25 cellular contexts compared by ENCODE assay signal in the genomic region with DNA sequence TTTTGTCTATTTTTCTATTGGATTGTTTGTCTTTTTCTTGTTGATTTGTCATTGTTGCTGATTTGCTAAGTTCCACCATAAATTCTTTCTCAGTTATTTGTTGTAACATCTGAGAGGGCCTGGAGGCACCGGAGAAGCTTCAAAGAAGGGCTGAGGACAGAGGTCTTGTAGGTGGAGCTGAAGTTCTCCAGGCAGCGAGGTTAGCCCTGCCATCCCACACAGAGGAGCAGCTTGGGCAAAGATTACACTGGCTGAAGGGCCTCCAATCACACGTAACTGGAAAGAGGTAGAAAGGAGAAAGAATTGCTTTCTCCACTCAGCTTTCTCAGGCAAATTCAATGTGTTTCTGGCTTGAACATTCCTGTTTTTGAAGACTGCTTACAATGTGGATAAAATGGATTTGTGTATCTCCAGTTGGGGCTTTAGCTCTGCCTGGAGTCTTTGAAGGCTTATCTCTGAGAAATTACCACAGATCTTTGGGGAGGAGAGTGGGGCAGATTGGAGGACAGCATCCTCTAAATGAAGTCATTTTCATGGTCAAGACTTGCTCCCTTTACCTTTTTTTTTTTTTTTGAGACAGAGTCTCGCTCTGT. TPM values are rescaled to one million over a fixed set of nuclear protein-coding genes. Genes with fewer than 3 reads are reported as not detected.
DNase-seq lines count a peak whose midpoint lies in the region; ATAC-seq, FAIRE-seq and TF ChIP-seq lines count a peak whose summit lies in the region.
"Had no signal": no experiment of that assay in that cellular context is flagged by ENCODE, and none has a peak within 500 bp of the region (broad histone marks: within the 10 kb centered on the region; RNA-seq: fewer than 3 reads in every experiment).

No MANE protein-coding gene starts in this region.

- intact Hi-C loops in HepG2 (cut with micrococcal nuclease; ENCODE audit: unreplicated experiment), result no loop called here
- intact Hi-C loops in right lobe of liver (cut with DNase I), result no loop called here

- no peak for DNase-seq in HepG2 (ENCODE audit: low spot score)
- no peak for DNase-seq in right lobe of liver
- peak; percentile 68 for DNase-seq in fibroblast of villous mesenchyme (ENCODE audit: low read depth)
- DNase-seq in NCI-H187 (lab: John Stamatoyannopoulos, UW), result no peak
- DNase-seq in NCI-H1694 (lab: John Stamatoyannopoulos, UW), result no peak
- no peak for DNase-seq in T-helper 1 cell
- DNase-seq in NCI-H510A (lab: John Stamatoyannopoulos, UW), result no peak
- DNase-seq: CD4-positive, CD25-positive, alpha-beta regulatory T cell; EL; GF-D8; HFFc6; IMR-90; MM.1S; NCI-H2081; NCI-H2227 treated with DMSO at 0.1 percent for 48 hours; NCI-H69; SIG-M5 had no signal

- no peaks in the 10 kb centered on the region for H4K20me1 ChIP-seq in HepG2 (ENCODE audit: insufficient read depth, low read length)
- H4K20me1 ChIP-seq: BLaER1 had no signal

- no peak overlapping the region for H2AFZ ChIP-seq in HepG2 (ENCODE audit: low read length)
- peak overlapping the region; percentile 6 for H2AFZ ChIP-seq in parathyroid adenoma

- no peaks in the 10 kb centered on the region for H3K9me3 ChIP-seq in HepG2 (ENCODE audit: low read length)
- H3K9me3 ChIP-seq in right lobe of liver, result no peaks in the 10 kb centered on the region
- no peaks in the 10 kb centered on the region for H3K9me3 ChIP-seq in parathyroid adenoma (ENCODE audit: control insufficient read depth, low read length)
- H3K9me3 ChIP-seq: BLaER1, HAP-1 had no signal

- H3K9ac ChIP-seq in HepG2 (ENCODE audit: insufficient read depth, low read depth, low read length) (no peak overlapping the region), parathyroid adenoma (no peak overlapping the region)
- H3K9ac ChIP-seq: BLaER1, KMS-11 had no signal

- H3K27ac ChIP-seq in HepG2 (ENCODE audit: extremely low read length, insufficient read depth, low read length), result no peak overlapping the region
- no peak overlapping the region for H3K27ac ChIP-seq in right lobe of liver
- H3K27ac ChIP-seq in parathyroid adenoma, result no peak overlapping the region
- H3K27ac ChIP-seq: BLaER1, KMS-11, SK-N-MC had no signal

- no peak overlapping the region for H3K4me3 ChIP-seq in HepG2 (replicated peaks in 1 of 3; ENCODE audit: insufficient read depth in 1 of 3, low read depth in 2 of 3, low read length in 3 of 3)
- H3K4me3 ChIP-seq in right lobe of liver, result no peak overlapping the region
- no peak overlapping the region for H3K4me3 ChIP-seq in fibroblast of villous mesenchyme (ENCODE audit: low read depth, low read length)
- H3K4me3 ChIP-seq in parathyroid adenoma (ENCODE audit: low read depth, low read length), result no peak overlapping the region
- H3K4me3 ChIP-seq: BLaER1, GM23338, HAP-1, SK-N-MC had no signal

- no peak for FAIRE-seq in HepG2 (lab: Jason Lieb, UNC)
- FAIRE-seq: GM12891, RCC 7860 had no signal

- H3K4me2 ChIP-seq in HepG2 (ENCODE audit: low read depth, low read length) (no peak overlapping the region), parathyroid adenoma (ENCODE audit: low read length) (no peak overlapping the region)
- H3K4me2 ChIP-seq: BLaER1, GM23338, KMS-11 had no signal

- CTCF ChIA-PET in HepG2 (lab: Yijun Ruan, JAX; ENCODE audit: low intra/inter-chr PET ratio, low total read pairs), result no interaction called here

- H3K27me3 ChIP-seq in HepG2 (ENCODE audit: control insufficient read depth in 1 of 2, insufficient read depth in 2 of 2, low read length in 2 of 2) (peaks cover 0 to 8% of the 10 kb centered on the region in 2 experiments; a peak in 2 of 5 replicates), right lobe of liver (no peaks in the 10 kb centered on the region), parathyroid adenoma (ENCODE audit: control insufficient read depth, insufficient read depth, low read length) (no peaks in the 10 kb centered on the region)
- H3K27me3 ChIP-seq: BLaER1 had no signal

- TF ChIP-seq CTCF in HepG2 (CRISPR knock-in tag; IDR thresholded peaks at IDR 0.05), result no peak
- no peak for TF ChIP-seq CTCF in right lobe of liver (IDR thresholded peaks at IDR 0.05)
- no peak for TF ChIP-seq CTCF in fibroblast of villous mesenchyme (IDR thresholded peaks at IDR 0.05; ENCODE audit: insufficient read depth, low read depth, low read length)
- no peak for TF ChIP-seq CTCF in parathyroid adenoma (IDR thresholded peaks at IDR 0.05)

- TF ChIP-seq EP300 in HepG2 (IDR thresholded peaks at IDR 0.05; ENCODE audit: low read depth in 2 of 2, low read length in 2 of 2) (no peak), HepG2 (CRISPR knock-in tag; IDR thresholded peaks at IDR 0.05; ENCODE audit: borderline replicate concordance) (no peak)

- TF ChIP-seq POLR2A in HepG2 (IDR thresholded peaks at IDR 0.05; ENCODE audit: insufficient read depth in 1 of 2, low read depth in 2 of 2, low read length in 2 of 2), result no peak
- no peak for TF ChIP-seq POLR2A in right lobe of liver (IDR thresholded peaks at IDR 0.05)

- peaks cover 24% of the 10 kb centered on the region for H3K4me1 ChIP-seq in HepG2 (ENCODE audit: insufficient read depth, low read length)
- H3K4me1 ChIP-seq in right lobe of liver, result no peaks in the 10 kb centered on the region
- no peaks in the 10 kb centered on the region for H3K4me1 ChIP-seq in parathyroid adenoma
- H3K4me1 ChIP-seq: BLaER1 had no signal

- ATAC-seq in HepG2, result peak; percentile 66
- no peak for ATAC-seq in right lobe of liver

- WGBS in HepG2 (ENCODE audit: low lambda C conversion rate), result 18% methylated on average over 4 of the region's 4 CpGs
- 90% methylated on average over 4 of the region's 4 CpGs for WGBS in right lobe of liver (ENCODE audit: insufficient coverage, low coverage, low lambda C conversion rate, missing lambda C conversion rate)

- H3K79me2 ChIP-seq in HepG2 (ENCODE audit: insufficient read depth, low read length), result no peaks in the 10 kb centered on the region
- H3K79me2 ChIP-seq in parathyroid adenoma, result no peaks in the 10 kb centered on the region

- H3K36me3 ChIP-seq in HepG2 (replicated peaks in 1 of 2; ENCODE audit: control insufficient read depth in 1 of 2, insufficient read depth in 2 of 2, low read length in 2 of 2) (no peaks in the 10 kb centered on the region), right lobe of liver (no peaks in the 10 kb centered on the region), parathyroid adenoma (ENCODE audit: control insufficient read depth, insufficient read depth, low read length) (no peaks in the 10 kb centered on the region)
- H3K36me3 ChIP-seq: BLaER1, HAP-1 had no signal

- POLR2A ChIA-PET in HepG2 (lab: Yijun Ruan, JAX), result no interaction called here

- TF ChIP-seq RAD21 in HepG2 (CRISPR knock-in tag; IDR thresholded peaks at IDR 0.05), result no peak

- in situ Hi-C loops in HepG2 (cut with HindIII; ENCODE audit: extremely low pct_ligation_motif_present, low pct_unique_long_range_greater_than_20kb), result no loop called here

- BruUV-seq in HepG2 (replicated peaks; lab: Mats Ljungman, UMichigan), result no TSS peak

TF ChIP-seq in HepG2, 621 proteins besides CTCF, POLR2A, EP300 and RAD21 (continues in another document):
- TF ChIP-seq, protein P1, sequence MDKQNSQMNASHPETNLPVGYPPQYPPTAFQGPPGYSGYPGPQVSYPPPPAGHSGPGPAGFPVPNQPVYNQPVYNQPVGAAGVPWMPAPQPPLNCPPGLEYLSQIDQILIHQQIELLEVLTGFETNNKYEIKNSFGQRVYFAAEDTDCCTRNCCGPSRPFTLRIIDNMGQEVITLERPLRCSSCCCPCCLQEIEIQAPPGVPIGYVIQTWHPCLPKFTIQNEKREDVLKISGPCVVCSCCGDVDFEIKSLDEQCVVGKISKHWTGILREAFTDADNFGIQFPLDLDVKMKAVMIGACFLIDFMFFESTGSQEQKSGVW (CRISPR knock-in tag; IDR thresholded peaks at IDR 0.05; ENCODE audit: borderline replicate concordance), result no peak
- TF ChIP-seq ZNF430 (CRISPR knock-in tag; IDR thresholded peaks at IDR 0.05) (no peak), HMGA1 (CRISPR knock-in tag; conservative IDR thresholded peaks at IDR 0.05) (no peak), SAFB2 (CRISPR knock-in tag; IDR thresholded peaks at IDR 0.05; ENCODE audit: borderline replicate concordance, low read depth) (no peak), NR2F2 (IDR thresholded peaks at IDR 0.05; ENCODE audit: borderline replicate concordance, low read depth) (no peak), ZNF382 (CRISPR knock-in tag; IDR thresholded peaks at IDR 0.05; ENCODE audit: borderline replicate concordance) (no peak)

RNA-seq across cellular contexts. Expression of a gene that starts 21.1 kb away (rescaled TPM):
- 6.9 and 8.2 TPM in 2 replicates for total RNA-seq in HepG2 (2016; rRNA removed; fragmentation: Illumina TruSeq; extraction: Trizol)
- 2.9 and 3.0 TPM in 2 replicates for total RNA-seq in HepG2 (2016; cell fraction: cytosol; rRNA removed; fragmentation: Illumina TruSeq; extraction: Trizol; ENCODE audit: low read depth)
- total RNA-seq in HepG2 (2016; cell fraction: insoluble cytoplasmic fraction; rRNA removed; fragmentation: Illumina TruSeq; extraction: Trizol), result 6.1 and 8.5 TPM in 2 replicates
- total RNA-seq in HepG2 (2016; cell fraction: membrane; rRNA removed; fragmentation: Illumina TruSeq; extraction: Trizol), result 7.4 and 9.6 TPM in 2 replicates
- 9.9 and 10.2 TPM in 2 replicates for total RNA-seq in HepG2 (2016; cell fraction: nucleus; rRNA removed; fragmentation: Illumina TruSeq; extraction: Trizol)
- 7.6 and 9.7 TPM in 2 replicates for polyA plus RNA-seq in HepG2 (2011; rRNA removed)
- polyA plus RNA-seq in HepG2 (2011; cell fraction: cytosol; rRNA removed), result 6.3 and 8.4 TPM in 2 replicates
- 22.2 and 25.5 TPM in 2 replicates for polyA plus RNA-seq in HepG2 (2011; cell fraction: nucleus; rRNA removed)
- 5.1 and 5.3 TPM in 2 replicates for polyA plus RNA-seq in HepG2 (2012)
- polyA plus RNA-seq in HepG2 (2016; cell fraction: cytosol; fragmentation: Illumina TruSeq; extraction: Trizol; ENCODE audit: low read depth), result 3.0 and 3.1 TPM in 2 replicates
- polyA plus RNA-seq in HepG2 (2016; cell fraction: insoluble cytoplasmic fraction; fragmentation: Illumina TruSeq; extraction: Trizol; ENCODE audit: low read depth), result 7.1 and 7.9 TPM in 2 replicates
- 6.1 and 7.9 TPM in 2 replicates for polyA plus RNA-seq in HepG2 (2016; cell fraction: membrane; fragmentation: Illumina TruSeq; extraction: Trizol; ENCODE audit: low read depth)
- polyA plus RNA-seq in HepG2 (2016; cell fraction: nucleus; fragmentation: Illumina TruSeq; extraction: Trizol; ENCODE audit: insufficient read depth, low read depth), result 22.3 and 22.8 TPM in 2 replicates
- polyA minus RNA-seq in HepG2 (2011; rRNA and poly(A)+ RNA removed; ENCODE audit: low replicate concordance), result 3.9 TPM in 1 of 2 replicates, not detected in the other
- polyA minus RNA-seq in HepG2 (2011; cell fraction: cytosol; rRNA and poly(A)+ RNA removed), result 3.7 and 4.2 TPM in 2 replicates
- polyA minus RNA-seq in HepG2 (2011; cell fraction: nucleus; rRNA and poly(A)+ RNA removed), result 10.1 and 12.4 TPM in 2 replicates
- 1 to 10 TPM in 5 of 6 experiments, under 1 TPM in 1; 0.99 to 4.4 (median 2.3) TPM for total RNA-seq in right lobe of liver
- 16.4 and 24.8 TPM in 2 replicates for total RNA-seq in fibroblast of villous mesenchyme
